19 cellular contexts compared by ENCODE assay signal in genomic region chr12:8956772-8957171, GRCh38. TPM values are rescaled to one million over a fixed set of nuclear protein-coding genes. Genes with fewer than 3 reads are reported as not detected.
DNase-seq lines count a peak whose midpoint lies in the region; ATAC-seq and TF ChIP-seq lines count a peak whose summit lies in the region.
"Had no signal": no experiment of that assay in that cellular context is flagged by ENCODE, and none has a peak within 500 bp of the region (broad histone marks: within the 10 kb centered on the region; RNA-seq: fewer than 3 reads in every experiment).

No MANE protein-coding gene starts in this region.

- no peaks in the 10 kb centered on the region for H3K9me3 ChIP-seq in CD8-positive, alpha-beta T cell (ENCODE audit: low read length)

- H3K4me1 ChIP-seq in CD8-positive, alpha-beta T cell (ENCODE audit: insufficient read depth, low read length), result peaks cover 86% of the 10 kb centered on the region
- H3K4me1 ChIP-seq: Caco-2 had no signal

- peaks cover 9% of the 10 kb centered on the region for H3K9me3 Mint-ChIP-seq in activated naive CD8-positive, alpha-beta T cell (ENCODE audit: low read depth)
- H3K9me3 Mint-ChIP-seq in activated naive CD8-positive, alpha-beta T cell treated with anti-CD3 and anti-CD28 coated beads, Interleukin-2, amount 50 U/mL, for 24 hours, result peaks cover 12% of the 10 kb centered on the region
- H3K9me3 Mint-ChIP-seq in CD8-positive, alpha-beta T cell, result no peaks in the 10 kb centered on the region
- peaks cover 5% of the 10 kb centered on the region for H3K9me3 Mint-ChIP-seq in central memory CD8-positive, alpha-beta T cell
- peaks cover 5% of the 10 kb centered on the region for H3K9me3 Mint-ChIP-seq in natural killer cell treated with Interleukin-12 subunit alpha and Interleukin-12 subunit beta and Interleukin-15 and Interleukin-18, amount 100 ng/mL, for 72 hours

- H3K36me3 Mint-ChIP-seq in activated naive CD8-positive, alpha-beta T cell, result peaks cover 15% of the 10 kb centered on the region
- peaks cover 26% of the 10 kb centered on the region for H3K36me3 Mint-ChIP-seq in activated naive CD8-positive, alpha-beta T cell treated with anti-CD3 and anti-CD28 coated beads, Interleukin-2, amount 50 U/mL, for 24 hours (ENCODE audit: low read depth)
- H3K36me3 Mint-ChIP-seq in CD8-positive, alpha-beta T cell, result peaks cover 7% of the 10 kb centered on the region
- peaks cover 7% of the 10 kb centered on the region for H3K36me3 Mint-ChIP-seq in central memory CD8-positive, alpha-beta T cell (ENCODE audit: insufficient read depth)
- H3K36me3 Mint-ChIP-seq in natural killer cell treated with Interleukin-12 subunit alpha and Interleukin-12 subunit beta and Interleukin-15 and Interleukin-18, amount 100 ng/mL, for 72 hours, result peaks cover 13% of the 10 kb centered on the region

- H3K4me1 Mint-ChIP-seq in activated naive CD8-positive, alpha-beta T cell (ENCODE audit: low read depth), result peaks cover 74% of the 10 kb centered on the region
- H3K4me1 Mint-ChIP-seq in activated naive CD8-positive, alpha-beta T cell treated with anti-CD3 and anti-CD28 coated beads, Interleukin-2, amount 50 U/mL, for 24 hours, result peaks cover 80% of the 10 kb centered on the region
- H3K4me1 Mint-ChIP-seq in CD8-positive, alpha-beta T cell (ENCODE audit: low read depth), result peaks cover 87% of the 10 kb centered on the region
- H3K4me1 Mint-ChIP-seq in central memory CD8-positive, alpha-beta T cell, result peaks cover 51% of the 10 kb centered on the region
- peaks cover 38 to 39% of the 10 kb centered on the region in 2 donors for H3K4me1 Mint-ChIP-seq in natural killer cell treated with Interleukin-12 subunit alpha and Interleukin-12 subunit beta and Interleukin-15 and Interleukin-18, amount 100 ng/mL, for 72 hours (ENCODE audit: low read depth in 2 of 2)

- no peak for DNase-seq in activated naive CD8-positive, alpha-beta T cell treated with anti-CD3 and anti-CD28 coated beads, Interleukin-2, amount 50 U/mL, for 24 hours
- no peak for DNase-seq in CD8-positive, alpha-beta T cell
- DNase-seq in central memory CD8-positive, alpha-beta T cell (ENCODE audit: low spot score in 2 of 2), result no peak
- DNase-seq in natural killer cell treated with Interleukin-12 subunit alpha and Interleukin-12 subunit beta and Interleukin-15 and Interleukin-18, amount 100 ng/mL, for 72 hours (ENCODE audit: low spot score), result no peak
- DNase-seq in NCI-H187 treated with DMSO at 0.1 percent for 48 hours (lab: John Stamatoyannopoulos, UW), result no peak
- DNase-seq in AML-193 (lab: John Stamatoyannopoulos, UW), result no peak
- DNase-seq: C1 segment of cervical spinal cord, Caco-2, HCEC 1CT, Karpas-422, NCI-H1417 treated with DMSO at 0.1 percent for 48 hours, NCI-H1930, NCI-H226, NCI-H524, PC-3, RPMI8226 had no signal

- CTCF ChIA-PET in CD8-positive, alpha-beta T cell (lab: Charles Lee), result no interaction called here

- peak overlapping the region; percentile 41 for H3K27ac Mint-ChIP-seq in activated naive CD8-positive, alpha-beta T cell
- no peak overlapping the region for H3K27ac Mint-ChIP-seq in activated naive CD8-positive, alpha-beta T cell treated with anti-CD3 and anti-CD28 coated beads, Interleukin-2, amount 50 U/mL, for 24 hours
- H3K27ac Mint-ChIP-seq in CD8-positive, alpha-beta T cell, result peak overlapping the region; percentile 58
- peak overlapping the region; percentile 56 for H3K27ac Mint-ChIP-seq in central memory CD8-positive, alpha-beta T cell (ENCODE audit: low read depth)
- H3K27ac Mint-ChIP-seq in natural killer cell treated with Interleukin-12 subunit alpha and Interleukin-12 subunit beta and Interleukin-15 and Interleukin-18, amount 100 ng/mL, for 72 hours, result peak overlapping the region; percentile 42 to 97
- H3K27ac Mint-ChIP-seq: IgD-negative memory B cell had no signal

- ATAC-seq in activated naive CD8-positive, alpha-beta T cell treated with anti-CD3 and anti-CD28 coated beads, Interleukin-2, amount 50 U/mL, for 24 hours, result no peak
- ATAC-seq in CD8-positive, alpha-beta T cell, result no peak
- no peak for ATAC-seq in central memory CD8-positive, alpha-beta T cell (replicated peaks; ENCODE audit: extremely low read depth, poor library complexity, severe bottlenecking)
- no peak for ATAC-seq in natural killer cell treated with Interleukin-12 subunit alpha and Interleukin-12 subunit beta and Interleukin-15 and Interleukin-18, amount 100 ng/mL, for 72 hours
- no peak for ATAC-seq in GM21619 (IDR thresholded peaks at IDR 0.05; ENCODE audit: unreplicated experiment)
- ATAC-seq: PC-3 had no signal

- POLR2A ChIA-PET in CD8-positive, alpha-beta T cell (lab: Charles Lee), result no interaction called here

- H3K27me3 Mint-ChIP-seq in activated naive CD8-positive, alpha-beta T cell, result no peaks in the 10 kb centered on the region
- H3K27me3 Mint-ChIP-seq in activated naive CD8-positive, alpha-beta T cell treated with anti-CD3 and anti-CD28 coated beads, Interleukin-2, amount 50 U/mL, for 24 hours, result no peaks in the 10 kb centered on the region
- no peaks in the 10 kb centered on the region for H3K27me3 Mint-ChIP-seq in CD8-positive, alpha-beta T cell (ENCODE audit: low read depth)
- no peaks in the 10 kb centered on the region for H3K27me3 Mint-ChIP-seq in central memory CD8-positive, alpha-beta T cell
- no peaks in the 10 kb centered on the region for H3K27me3 Mint-ChIP-seq in natural killer cell treated with Interleukin-12 subunit alpha and Interleukin-12 subunit beta and Interleukin-15 and Interleukin-18, amount 100 ng/mL, for 72 hours
- H3K27me3 Mint-ChIP-seq: IgD-negative memory B cell had no signal

- H3K27ac ChIP-seq in CD8-positive, alpha-beta T cell (ENCODE audit: low read depth, low read length), result no peak overlapping the region

- intact Hi-C loops in CD8-positive, alpha-beta T cell (cut with DNase I, micrococcal nuclease), result loop anchor here in 1 of 2 experiments (10.0 kb wide), 1 partner anchor 1598 kb away; no protein-coding TSS in a partner anchor

- H3K36me3 ChIP-seq in CD8-positive, alpha-beta T cell (ENCODE audit: insufficient read depth, low read length), result no peaks in the 10 kb centered on the region

- TF ChIP-seq CTCF in CD8-positive, alpha-beta T cell (IDR thresholded peaks at IDR 0.05), result no peak

- no peak overlapping the region for H3K4me3 Mint-ChIP-seq in activated naive CD8-positive, alpha-beta T cell
- H3K4me3 Mint-ChIP-seq in activated naive CD8-positive, alpha-beta T cell treated with anti-CD3 and anti-CD28 coated beads, Interleukin-2, amount 50 U/mL, for 24 hours, result no peak overlapping the region
- no peak overlapping the region for H3K4me3 Mint-ChIP-seq in CD8-positive, alpha-beta T cell
- no peak overlapping the region for H3K4me3 Mint-ChIP-seq in central memory CD8-positive, alpha-beta T cell
- no peak overlapping the region for H3K4me3 Mint-ChIP-seq in natural killer cell treated with Interleukin-12 subunit alpha and Interleukin-12 subunit beta and Interleukin-15 and Interleukin-18, amount 100 ng/mL, for 72 hours

- H3K4me3 ChIP-seq in CD8-positive, alpha-beta T cell (ENCODE audit: low read depth, low read length), result no peak overlapping the region

- no peaks in the 10 kb centered on the region for H3K27me3 ChIP-seq in CD8-positive, alpha-beta T cell (ENCODE audit: insufficient read depth, low read length)

RNA-seq across cellular contexts. Expression of gene M6PR, which starts 7.3 kb away (rescaled TPM):
- 10 to 100 TPM; 43.1 to 43.7 TPM for total RNA-seq in CD8-positive, alpha-beta T cell
- total RNA-seq in natural killer cell treated with Interleukin-12 subunit alpha and Interleukin-12 subunit beta and Interleukin-15 and Interleukin-18, amount 100 ng/mL, for 72 hours, result 100 to 1,000 TPM; 213 to 346 TPM

RNA-seq across cellular contexts. Expression of gene KLRG1, which starts 32.6 kb away (rescaled TPM):
- 10 to 100 TPM; 13.8 to 17.7 TPM for total RNA-seq in CD8-positive, alpha-beta T cell
- total RNA-seq in natural killer cell treated with Interleukin-12 subunit alpha and Interleukin-12 subunit beta and Interleukin-15 and Interleukin-18, amount 100 ng/mL, for 72 hours, result 10 to 100 TPM in 1 of 2 donors, 1 to 10 TPM in 1; 6.7 to 23.2 TPM

RNA-seq across cellular contexts. Expression of gene PHC1, which starts 42.5 kb away (rescaled TPM):
- 10 to 100 TPM; 36.3 to 41.0 TPM for total RNA-seq in CD8-positive, alpha-beta T cell
- total RNA-seq in natural killer cell treated with Interleukin-12 subunit alpha and Interleukin-12 subunit beta and Interleukin-15 and Interleukin-18, amount 100 ng/mL, for 72 hours, result 10 to 100 TPM in 1 of 2 donors, 1 to 10 TPM in 1; 8.4 to 15.9 TPM

Comparison
In these comparisons a context has a peak if more than half of its experiments do, and no peak if none do; other contexts are left out.
1. RNA of gene M6PR, which starts 7.3 kb away (total RNA-seq): 213 to 346 TPM in natural killer cell treated with Interleukin-12 subunit alpha and Interleukin-12 subunit beta and Interleukin-15 and Interleukin-18, amount 100 ng/mL, for 72 hours; 43.1 to 43.7 TPM in CD8-positive, alpha-beta T cell; every median in the first group is over 4 times any median in the second.